22 cellular contexts compared by ENCODE assay signal in genomic region chr2:161839931-161840330, GRCh38.
"Had no signal": no experiment of that assay in that cellular context is flagged by ENCODE, and none has a peak within 500 bp of the region (broad histone marks: within the 10 kb centered on the region; RNA-seq: fewer than 3 reads in every experiment).

No MANE protein-coding gene starts in this region.

- H3K36me3 ChIP-seq: gastroesophageal sphincter, heart left ventricle, lower lobe of right lung, thoracic aorta, vagina had no signal

- H3K36me3 Mint-ChIP-seq: type B pancreatic cell had no signal

- H3K27me3 Mint-ChIP-seq: brain, naive B cell had no signal

- H3K27me3 ChIP-seq: gastroesophageal sphincter, vagina had no signal

- H3K4me3 Mint-ChIP-seq: activated CD8-positive, alpha-beta T cell treated with anti-CD3 and anti-CD28 coated beads, Interleukin-2, amount 10 ng/mL, durations not matched to agents 7 days and 5 days; activated T-helper 1 cell treated with anti-CD3 and anti-CD28 coated beads, Interleukin-12 subunit alpha, Interleukin-12 subunit beta, Interleukin-2, Interleukin-4 antibody, amounts not matched to agents 30 ng/mL and 10 ng/mL and 1 ng/mL, durations not matched to agents 14 hours and 24 hours and 36 hours; brain; naive B cell; type B pancreatic cell had no signal

- H3K27ac Mint-ChIP-seq: activated CD8-positive, alpha-beta T cell treated with anti-CD3 and anti-CD28 coated beads, Interleukin-2, amount 10 ng/mL, durations not matched to agents 7 days and 5 days; activated naive CD4-positive, alpha-beta T cell treated with anti-CD3 and anti-CD28 coated beads, Interleukin-2, amount 50 U/mL, for 72 hours; activated T-helper 1 cell treated with anti-CD3 and anti-CD28 coated beads, Interleukin-12 subunit alpha, Interleukin-12 subunit beta, Interleukin-2, Interleukin-4 antibody, amounts not matched to agents 30 ng/mL and 10 ng/mL and 1 ng/mL, durations not matched to agents 14 hours and 24 hours and 36 hours; naive B cell; type B pancreatic cell had no signal

- H3K27ac ChIP-seq: epithelial cell of prostate, gastroesophageal sphincter, heart left ventricle, lower lobe of right lung, thoracic aorta, vagina, VCaP had no signal

- H3K9me3 ChIP-seq: vagina had no signal

- H3K4me1 Mint-ChIP-seq: naive B cell had no signal

- DNase-seq: activated CD4-positive, alpha-beta T cell treated with anti-CD3 and anti-CD28 coated beads, Interleukin-2, amount 50 U/mL, for 1 hour; activated CD4-positive, CD25-positive, alpha-beta regulatory T cell treated with anti-CD3 and anti-CD28 coated beads, Interleukin-2, amount 50 U/mL, for 72 hours; activated CD8-positive, alpha-beta T cell treated with anti-CD3 and anti-CD28 coated beads, Interleukin-2, amount 10 ng/mL, durations not matched to agents 7 days and 5 days; activated gamma-delta T cell; aorta; heart left ventricle; lower lobe of right lung; mesendoderm; mucosa of descending colon; naive B cell; nucleus accumbens; stimulated activated CD4-positive, alpha-beta T cell treated with anti-CD3 and anti-CD28 coated beads, Interleukin-4, amount 100 ng/mL, for 24 hours; stimulated activated naive CD4-positive, alpha-beta T cell treated with Interleukin-2 at 50 U/mL for 16 hours had no signal

- H3K4me3 ChIP-seq: gastroesophageal sphincter, heart left ventricle, lower lobe of right lung, mucosa of descending colon, thoracic aorta, vagina had no signal
